8 cellular contexts compared by ENCODE assay signal in the genomic region with DNA sequence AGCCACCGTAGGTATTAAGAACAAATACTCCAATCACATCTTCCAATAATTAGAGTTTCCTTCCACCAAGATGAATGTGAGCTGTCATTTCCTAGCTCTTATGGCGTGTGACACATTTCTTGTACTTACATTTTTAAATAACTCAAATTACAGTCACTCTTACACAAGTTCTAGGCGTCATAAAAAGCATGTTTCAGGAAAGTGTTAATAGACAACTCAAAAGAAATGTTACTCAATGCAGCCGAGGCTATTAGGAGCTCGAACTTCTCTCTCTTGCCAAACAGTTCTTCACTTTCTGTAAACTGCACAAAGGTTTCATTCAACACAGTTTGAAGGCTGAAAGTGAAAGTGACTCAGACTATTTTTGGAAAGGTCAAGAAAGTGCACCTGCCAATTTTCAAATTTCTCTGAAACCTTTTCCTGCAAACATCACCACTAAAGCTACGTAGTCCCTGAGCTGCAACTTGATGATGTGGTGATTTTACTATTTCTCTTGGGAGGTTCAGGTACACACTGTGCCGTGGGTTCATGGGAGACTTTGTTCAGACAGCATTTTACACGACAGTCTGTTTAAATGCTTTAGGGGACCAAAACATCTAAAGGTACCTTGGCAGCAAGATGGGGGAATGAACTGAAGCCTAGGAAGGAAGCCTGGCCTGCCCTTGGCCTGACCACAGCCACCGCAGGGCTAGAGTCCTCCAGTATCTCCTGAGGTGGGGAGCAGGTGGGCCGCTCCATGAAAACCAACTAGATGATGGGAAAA.
DNase-seq lines count a peak whose midpoint lies in the region; ATAC-seq and TF ChIP-seq lines count a peak whose summit lies in the region.

No MANE protein-coding gene starts in this region.

- no peaks in the 10 kb centered on the region for H3K27me3 ChIP-seq in DND-41 (ENCODE audit: insufficient read depth, low read length, poor library complexity)
- no peaks in the 10 kb centered on the region for H3K27me3 ChIP-seq in HL-60 (ENCODE audit: insufficient read depth, poor library complexity, severe bottlenecking)
- no peaks in the 10 kb centered on the region for H3K27me3 ChIP-seq in left lung
- H3K27me3 ChIP-seq in upper lobe of right lung: no peaks in the 10 kb centered on the region

- no peaks in the 10 kb centered on the region for H3K9me3 ChIP-seq in DND-41 (ENCODE audit: insufficient read depth, low read length, severe bottlenecking)
- no peaks in the 10 kb centered on the region for H3K9me3 ChIP-seq in left lung
- H3K9me3 ChIP-seq in upper lobe of right lung: no peaks in the 10 kb centered on the region

- H3K27ac ChIP-seq in DND-41 (ENCODE audit: low read length): no peak overlapping the region
- peak overlapping the region; percentile 38 for H3K27ac ChIP-seq in HL-60 (replicated peaks)
- H3K27ac ChIP-seq in left lung: peak overlapping the region; percentile 73 to 88
- peak overlapping the region; percentile 61 for H3K27ac ChIP-seq in upper lobe of right lung

- H2AFZ ChIP-seq in DND-41 (ENCODE audit: low read depth, low read length): no peak overlapping the region

- no peaks in the 10 kb centered on the region for H3K79me2 ChIP-seq in DND-41 (ENCODE audit: insufficient read depth, low read length)

- TF ChIP-seq CTCF in DND-41 (IDR thresholded peaks at IDR 0.05; ENCODE audit: borderline replicate concordance, extremely low read depth, low read length, poor library complexity, severe bottlenecking) (no peak), HL-60 (IDR thresholded peaks at IDR 0.05; ENCODE audit: insufficient read depth, low read length) (no peak), left lung (IDR thresholded peaks at IDR 0.05) (no peak), upper lobe of right lung (IDR thresholded peaks at IDR 0.05) (no peak)

- ATAC-seq in DND-41 (ENCODE audit: insufficient read depth, low read depth): peak; percentile 55; the same call in 2 of the 3 replicates
- ATAC-seq in GM21367 (IDR thresholded peaks at IDR 0.05; ENCODE audit: unreplicated experiment): peak; percentile 78
- ATAC-seq in left lung: peak; percentile 77
- ATAC-seq in upper lobe of right lung: peak; percentile 76

- no peak overlapping the region for H3K9ac ChIP-seq in DND-41 (ENCODE audit: low read depth, low read length)

- no peaks in the 10 kb centered on the region for H3K36me3 ChIP-seq in DND-41 (ENCODE audit: insufficient read depth, low read length)
- H3K36me3 ChIP-seq in left lung: no peaks in the 10 kb centered on the region
- no peaks in the 10 kb centered on the region for H3K36me3 ChIP-seq in upper lobe of right lung

- no peaks in the 10 kb centered on the region for H4K20me1 ChIP-seq in DND-41 (ENCODE audit: insufficient read depth, low read length)

- no peak for DNase-seq in DND-41
- DNase-seq in HL-60 (ENCODE audit: low read depth in 1 of 2, low spot score in 1 of 2): peak in 1 of 2 experiments; percentile 54
- DNase-seq in amniotic epithelial cell (ENCODE audit: low read depth): peak; percentile 59
- DNase-seq in left lung: no peak
- DNase-seq in upper lobe of right lung: no peak
- DNase-seq in stimulated activated CD8-positive, alpha-beta memory T cell treated with anti-CD3 and anti-CD28 coated beads, Interleukin-4, amount 100 ng/mL, for 48 hours: no peak
- no peak for DNase-seq in erythroblast (lab: John Stamatoyannopoulos, UW)

- H3K4me1 ChIP-seq in DND-41 (ENCODE audit: insufficient read depth, low read length) (peaks cover 11% of the 10 kb centered on the region), left lung (peaks cover 16 to 22% of the 10 kb centered on the region in 2 donors), upper lobe of right lung (peaks cover 7% of the 10 kb centered on the region)

- no peak overlapping the region for H3K4me2 ChIP-seq in DND-41 (ENCODE audit: insufficient read depth, low read length)

- TF ChIP-seq POLR2A in erythroblast (IDR thresholded peaks at IDR 0.05; ENCODE audit: low read length): no peak

- intact Hi-C loops in left lung (cut with DNase I) (no loop called here), upper lobe of right lung (cut with DNase I) (no loop called here)

- H3K4me3 ChIP-seq in DND-41 (ENCODE audit: low read depth in 1 of 2, low read length in 2 of 2) (no peak overlapping the region), HL-60 (replicated peaks; ENCODE audit: insufficient read depth, low read length) (no peak overlapping the region), left lung (no peak overlapping the region), upper lobe of right lung (no peak overlapping the region)
